Comparison of ENCODE assay signal across 8 cellular contexts in the genomic region with DNA sequence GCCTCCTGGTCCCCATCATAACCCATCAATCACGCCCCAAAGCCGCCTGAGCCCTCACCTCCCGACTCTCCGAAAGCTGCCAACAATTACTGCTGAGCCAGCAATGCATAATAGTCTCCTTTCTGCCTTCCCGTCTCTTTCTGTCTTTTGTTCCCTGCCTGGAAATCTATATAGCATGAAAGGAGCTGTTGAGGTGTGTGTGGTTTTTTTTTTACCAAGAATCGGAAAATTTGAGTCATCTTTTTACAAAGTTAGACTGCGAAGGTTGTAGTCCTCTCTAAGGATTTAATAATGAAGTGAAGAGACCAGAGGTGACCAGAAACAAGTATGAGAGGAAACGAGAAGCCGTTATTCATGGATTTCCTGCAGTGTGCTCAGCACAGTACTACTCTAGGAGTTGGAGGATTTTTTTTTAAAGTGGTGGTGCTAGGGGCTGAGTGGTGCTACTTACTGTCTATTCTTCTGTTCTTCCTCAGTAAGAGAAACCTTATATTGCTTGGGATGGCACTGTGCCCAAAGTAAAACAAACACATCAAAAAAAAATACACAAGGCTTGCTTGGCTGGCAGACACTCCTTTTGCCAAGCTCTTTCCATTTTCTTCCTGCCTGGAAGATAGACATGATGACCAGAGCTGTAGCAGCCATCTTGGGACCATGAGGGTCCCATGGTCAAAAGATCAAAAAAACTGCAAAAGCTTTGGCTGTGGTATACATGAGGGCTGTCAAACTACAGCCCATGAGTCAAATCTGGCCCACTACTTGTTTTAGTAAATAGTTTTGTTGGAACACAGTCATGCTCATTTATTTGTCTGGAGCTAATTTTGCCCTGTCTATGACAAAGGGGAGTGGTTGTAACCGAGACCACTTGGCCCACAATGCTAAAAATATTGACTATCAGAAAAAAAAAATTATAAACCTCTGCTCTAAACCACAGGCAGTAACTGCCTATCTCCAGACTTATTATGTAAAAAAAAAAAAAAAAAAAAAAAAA. TPM values are rescaled to one million over a fixed set of nuclear protein-coding genes. Genes with fewer than 3 reads are reported as not detected.
DNase-seq lines count a peak whose midpoint lies in the region; ATAC-seq, FAIRE-seq and TF ChIP-seq lines count a peak whose summit lies in the region.

No MANE protein-coding gene starts in this region.

- peaks cover 13% of the 10 kb centered on the region for H3K4me1 Mint-ChIP-seq in activated naive CD8-positive, alpha-beta T cell treated with anti-CD3 and anti-CD28 coated beads for 36 hours

- intact Hi-C loops in lower lobe of right lung (cut with DNase I), result loop anchor here (10.0 kb wide), 1 partner anchor 184 kb away; no protein-coding TSS in a partner anchor

- no peak for FAIRE-seq in small intestine (lab: Jason Lieb, UNC)

- H3K36me3 Mint-ChIP-seq in activated naive CD8-positive, alpha-beta T cell treated with anti-CD3 and anti-CD28 coated beads for 36 hours, result no peaks in the 10 kb centered on the region

- no peaks in the 10 kb centered on the region for H3K9me3 Mint-ChIP-seq in activated naive CD8-positive, alpha-beta T cell treated with anti-CD3 and anti-CD28 coated beads for 36 hours

- no peak for TF ChIP-seq CTCF in lower lobe of right lung (IDR thresholded peaks at IDR 0.05)

- H3K4me3 ChIP-seq in lower lobe of right lung (peak overlapping the region; percentile 17), small intestine (ENCODE audit: low read depth in 1 of 2, low read length in 2 of 2) (peak overlapping the region in 1 of 2 donors; percentile 5)

- peaks cover 11% of the 10 kb centered on the region for H3K27me3 Mint-ChIP-seq in activated naive CD8-positive, alpha-beta T cell treated with anti-CD3 and anti-CD28 coated beads for 36 hours

- peak overlapping the region; percentile 35 for H3K4me3 Mint-ChIP-seq in activated naive CD8-positive, alpha-beta T cell treated with anti-CD3 and anti-CD28 coated beads for 36 hours

- peaks cover 16% of the 10 kb centered on the region for H3K4me1 ChIP-seq in lower lobe of right lung
- peaks cover 4 to 12% of the 10 kb centered on the region in 2 donors for H3K4me1 ChIP-seq in small intestine (ENCODE audit: control insufficient read depth in 2 of 2, insufficient read depth in 1 of 2, low read depth in 1 of 2, low read length in 1 of 2)

- peak; percentile 36 for DNase-seq in stimulated activated CD4-positive, alpha-beta T cell treated with anti-CD3 and anti-CD28 coated beads, Interleukin-1b, Interleukin-23, amount 100 ng/mL, for 48 hours
- DNase-seq in stimulated activated CD4-positive, alpha-beta T cell treated with anti-CD3 and anti-CD28 coated beads, Interleukin-4, amount 100 ng/mL, for 24 hours, result no peak
- DNase-seq in activated naive CD8-positive, alpha-beta T cell treated with anti-CD3 and anti-CD28 coated beads for 36 hours, result no peak
- DNase-seq in lower lobe of right lung (no peak), small intestine (no peak), SW 1271 (lab: John Stamatoyannopoulos, UW) (no peak), HuH-7.5 (ENCODE audit: low spot score) (no peak), NCI-H524 (lab: John Stamatoyannopoulos, UW) (no peak)

- 17 to 28% (median 19%) methylated on average over 10 of the region's 10 CpGs for WGBS in small intestine, 3 donors

- no peak for ATAC-seq in lower lobe of right lung

- H3K27ac ChIP-seq in lower lobe of right lung (peak overlapping the region; percentile 36), small intestine (ENCODE audit: low read depth in 1 of 2, low read length in 1 of 2) (peak overlapping the region in 1 of 2 donors; percentile 70)

- no peaks in the 10 kb centered on the region for H3K36me3 ChIP-seq in lower lobe of right lung
- H3K36me3 ChIP-seq in small intestine (ENCODE audit: control insufficient read depth in 2 of 2, insufficient read depth in 2 of 2, low read length in 2 of 2), result no peaks in the 10 kb centered on the region

- H3K9me3 ChIP-seq in lower lobe of right lung (no peaks in the 10 kb centered on the region), small intestine (ENCODE audit: control insufficient read depth, low read depth) (no peaks in the 10 kb centered on the region)

- H3K27me3 ChIP-seq in lower lobe of right lung (ENCODE audit: low read depth), result no peaks in the 10 kb centered on the region
- H3K27me3 ChIP-seq in small intestine (ENCODE audit: control insufficient read depth in 2 of 2, insufficient read depth in 2 of 2, low read length in 2 of 2), result no peaks in the 10 kb centered on the region

- peak overlapping the region; percentile 64 for H3K27ac Mint-ChIP-seq in activated naive CD8-positive, alpha-beta T cell treated with anti-CD3 and anti-CD28 coated beads for 36 hours

RNA-seq across cellular contexts. Expression of a gene that starts 37.3 kb away (rescaled TPM):
- 10 to 100 TPM; 11.3 to 12.0 TPM for total RNA-seq in activated naive CD8-positive, alpha-beta T cell treated with anti-CD3 and anti-CD28 coated beads for 36 hours
- total RNA-seq in lower lobe of right lung, result 27.6 TPM
- 100 to 1,000 TPM in 2 of 3 donors, 10 to 100 TPM in 1; 38.0 to 155 (median 104) TPM for polyA plus RNA-seq in small intestine

RNA-seq across cellular contexts. Expression of a gene that starts 55.5 kb away (rescaled TPM):
- total RNA-seq in activated naive CD8-positive, alpha-beta T cell treated with anti-CD3 and anti-CD28 coated beads for 36 hours, result 10 to 100 TPM; 63.4 to 63.9 TPM
- total RNA-seq in lower lobe of right lung, result 48.9 TPM
- polyA plus RNA-seq in small intestine, result 10 to 100 TPM in 1 of 3 donors, 1 to 10 TPM in 2; 5.4 to 11.4 (median 9.8) TPM
